In the genomic region with DNA sequence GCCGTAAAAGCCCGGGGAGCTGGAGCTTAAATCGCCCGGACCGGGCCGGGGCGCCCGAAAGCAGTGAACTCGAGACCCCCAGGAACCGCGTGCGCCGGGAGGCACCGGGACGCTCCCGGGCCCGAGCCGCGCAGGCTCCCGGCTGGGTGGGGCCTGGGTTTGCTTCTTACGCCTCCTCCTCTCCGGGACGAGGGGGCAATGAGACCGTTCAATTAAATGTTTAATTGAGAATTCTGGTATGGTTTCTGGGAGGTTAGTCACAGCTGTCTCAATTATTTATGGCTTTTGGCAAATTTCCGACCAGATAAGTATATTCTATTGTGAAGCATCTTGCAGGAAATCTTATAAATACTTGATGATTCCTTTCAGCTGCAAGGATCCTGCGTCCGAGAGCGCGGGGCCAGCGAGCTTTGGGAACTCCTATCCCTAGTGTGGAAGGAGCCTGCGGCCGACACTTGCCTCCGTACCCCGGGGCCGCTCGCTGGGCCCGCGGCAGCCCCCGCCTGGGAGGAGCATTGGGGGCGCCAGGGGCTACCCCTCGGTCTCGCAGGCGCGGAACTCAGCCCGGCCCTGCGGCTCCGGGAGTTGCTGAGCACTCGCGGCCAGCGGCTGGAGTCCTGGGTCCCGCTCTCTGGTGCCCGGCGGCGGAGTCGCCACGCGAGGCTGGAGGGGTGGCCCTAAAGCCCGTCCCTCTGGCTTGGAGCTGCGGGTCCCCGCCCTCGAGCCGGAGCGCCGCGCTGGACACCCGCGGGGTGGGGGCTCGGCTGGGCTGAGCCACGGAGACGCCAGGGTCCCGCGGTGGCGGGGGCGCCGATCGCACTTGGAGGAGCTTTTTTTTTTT, we compare ENCODE assay signal across 8 cellular contexts. TPM values are rescaled to one million over a fixed set of nuclear protein-coding genes. Genes with fewer than 3 reads are reported as not detected.
A peak's percentile ranks its signal among the peaks of the same experiment; 100 is the strongest.
DNase-seq lines count a peak whose midpoint lies in the region; ATAC-seq, FAIRE-seq and TF ChIP-seq lines count a peak whose summit lies in the region.

No MANE protein-coding gene starts in this region.

- H3K36me3 Mint-ChIP-seq in activated CD4-positive, alpha-beta T cell treated with anti-CD3 and anti-CD28 coated beads for 36 hours (ENCODE audit: low read depth): peaks cover 14% of the 10 kb centered on the region

- in situ Hi-C loops in GM12878 (cut with MboI): no loop called here

- H3K4me1 ChIP-seq in GM12878 (ENCODE audit: control insufficient read depth, insufficient read depth, low read length) (peaks cover 6% of the 10 kb centered on the region; the same call in 1 of the 2 replicates), left lung (peaks cover 15 to 38% of the 10 kb centered on the region in 2 donors), thymus (ENCODE audit: control insufficient read depth, insufficient read depth, low read length) (peaks cover 7% of the 10 kb centered on the region)

- POLR2A ChIA-PET in activated CD4-positive, alpha-beta T cell treated with anti-CD3 and anti-CD28 coated beads for 36 hours (lab: Charles Lee): interaction anchor here (0.8 kb wide), 1 partner anchor 11 kb away, joined by 3 read pairs; the partner anchor contains the start of gene ISL2
- POLR2A ChIA-PET in GM12878 (lab: Charles Lee): no interaction called here

- peak overlapping the region; percentile 35; the same call in 1 of the 2 replicates for H3K9ac ChIP-seq in GM12878 (ENCODE audit: control insufficient read depth, insufficient read depth, low read length)

- intact Hi-C loops in activated CD4-positive, alpha-beta T cell treated with anti-CD3 and anti-CD28 coated beads for 36 hours (cut with DNase I, micrococcal nuclease): loop anchor here in 1 of 2 experiments (1.0 kb wide), 1 partner anchor 12 kb away; no protein-coding TSS in a partner anchor
- intact Hi-C loops in GM12878 (cut with micrococcal nuclease; ENCODE audit: unreplicated experiment): loop anchor here (5.0 kb wide), 1 partner anchor 495 kb away; no protein-coding TSS in a partner anchor
- intact Hi-C loops in left lung (cut with DNase I): no loop called here

- H3K4me3 ChIP-seq in GM12878 (peak overlapping the region; percentile 68), left lung (peak overlapping the region; percentile 31 to 32), thymus (ENCODE audit: low read length) (peak overlapping the region; percentile 25)

- no peaks in the 10 kb centered on the region for H3K9me3 Mint-ChIP-seq in activated CD4-positive, alpha-beta T cell treated with anti-CD3 and anti-CD28 coated beads for 36 hours (ENCODE audit: low read depth)

- no TSS peak for BruUV-seq in GM12878 (replicated peaks; lab: Mats Ljungman, UMichigan)

- peak; percentile 11 for DNase-seq in activated CD4-positive, alpha-beta T cell treated with anti-CD3 and anti-CD28 coated beads for 36 hours
- no peak for DNase-seq in activated CD4-positive, alpha-beta T cell treated with anti-CD3 and anti-CD28 coated beads for 48 hours
- DNase-seq in GM12878 (ENCODE audit: low read depth, low spot score) (no peak), left lung (peak in 1 of 2 donors; percentile 79), H4 (ENCODE audit: low spot score) (no peak)

- H3K27ac Mint-ChIP-seq in activated CD4-positive, alpha-beta T cell treated with anti-CD3 and anti-CD28 coated beads for 36 hours: no peak overlapping the region

- no peak for FAIRE-seq in GM12878 (lab: Jason Lieb, UNC)

- peak overlapping the region; percentile 61 for H2AFZ ChIP-seq in GM12878 (ENCODE audit: control insufficient read depth, low read depth, low read length)

- H3K4me3 Mint-ChIP-seq in activated CD4-positive, alpha-beta T cell treated with anti-CD3 and anti-CD28 coated beads for 36 hours: no peak overlapping the region

- RAD21 ChIA-PET in GM12878 (lab: Charles Lee; ENCODE audit: unreplicated experiment): no interaction called here

- H3K36me3 ChIP-seq in GM12878 (ENCODE audit: control insufficient read depth in 2 of 2, insufficient read depth in 2 of 2, low read length in 1 of 2) (no peaks in the 10 kb centered on the region), left lung (no peaks in the 10 kb centered on the region), thymus (ENCODE audit: control insufficient read depth, insufficient read depth) (no peaks in the 10 kb centered on the region)

- SMC1A ChIA-PET in GM12878 (lab: Charles Lee; ENCODE audit: uncharacterized antibody, unreplicated experiment): no interaction called here

- H3K79me2 ChIP-seq in GM12878 (ENCODE audit: control insufficient read depth, insufficient read depth, low read length): no peaks in the 10 kb centered on the region

- no peak for TF ChIP-seq EP300 in GM12878 (IDR thresholded peaks at IDR 0.05; ENCODE audit: borderline replicate concordance in 1 of 2, control insufficient read depth in 1 of 2, low read depth in 2 of 2, low read length in 2 of 2)

- peaks cover 12% of the 10 kb centered on the region for H3K4me1 Mint-ChIP-seq in activated CD4-positive, alpha-beta T cell treated with anti-CD3 and anti-CD28 coated beads for 36 hours

- no peak for TF ChIP-seq CTCF in GM12878 (IDR thresholded peaks at IDR 0.05 in 2 of 3, conservative IDR thresholded peaks at IDR 0.05 in 1 of 3; ENCODE audit: control insufficient read depth in 2 of 3, extremely low read depth in 1 of 3, insufficient read depth in 1 of 3, low read depth in 3 of 3, low read length in 3 of 3)
- TF ChIP-seq CTCF in left lung (IDR thresholded peaks at IDR 0.05): no peak

- H3K27me3 ChIP-seq in GM12878 (replicated peaks in 1 of 2; ENCODE audit: control insufficient read depth in 2 of 2, insufficient read depth in 2 of 2, low read length in 1 of 2) (peaks cover 10 to 29% of the 10 kb centered on the region in 2 experiments), left lung (peaks cover 66 to 74% of the 10 kb centered on the region in 2 donors), thymus (ENCODE audit: control insufficient read depth, insufficient read depth) (peaks cover 54% of the 10 kb centered on the region)

- H3K4me2 ChIP-seq in GM12878 (ENCODE audit: control insufficient read depth, insufficient read depth): peak overlapping the region; percentile 100

- TF ChIP-seq RAD21 in GM12878 (IDR thresholded peaks at IDR 0.05; ENCODE audit: insufficient read depth, low read depth, low read length): no peak

- 41% methylated on average over 67 of the region's 76 CpGs for WGBS in GM12878 (ENCODE audit: insufficient coverage, insufficient replicate concordance, low lambda C conversion rate, missing lambda C conversion rate)
- 6% methylated on average over 76 of the region's 76 CpGs for WGBS in thymus

- H3K27ac ChIP-seq in GM12878 (ENCODE audit: control insufficient read depth, insufficient read depth): no peak overlapping the region
- H3K27ac ChIP-seq in left lung: no peak overlapping the region
- H3K27ac ChIP-seq in thymus (ENCODE audit: low read depth): no peak overlapping the region

- CTCF ChIA-PET in activated CD4-positive, alpha-beta T cell treated with anti-CD3 and anti-CD28 coated beads for 36 hours (lab: Charles Lee): interaction anchor here (0.7 to 0.9 kb wide), 3 partner anchors 35 to 153 kb away, joined by 3 to 4 read pairs (median 3); no protein-coding TSS in a partner anchor
- CTCF ChIA-PET in GM12878 (lab: Yijun Ruan, JAX): interaction anchor here (1.4 kb wide), 1 partner anchor 155 kb away, joined by 3 read pairs; no protein-coding TSS in a partner anchor

- no peak for TF ChIP-seq POLR2A in GM12878 (IDR thresholded peaks at IDR 0.05; ENCODE audit: low read depth, low read length)

- no peaks in the 10 kb centered on the region for H4K20me1 ChIP-seq in GM12878 (ENCODE audit: control insufficient read depth, insufficient read depth)

- H3K27me3 Mint-ChIP-seq in activated CD4-positive, alpha-beta T cell treated with anti-CD3 and anti-CD28 coated beads for 36 hours: peaks cover 43% of the 10 kb centered on the region

- H3K9me3 ChIP-seq in GM12878 (replicated peaks; ENCODE audit: control insufficient read depth, insufficient read depth, low read length) (no peaks in the 10 kb centered on the region; the same call in 2 of the 3 replicates), left lung (no peaks in the 10 kb centered on the region), thymus (ENCODE audit: control insufficient read depth) (peaks cover 3% of the 10 kb centered on the region)

- peak; percentile 17 for ATAC-seq in activated CD4-positive, alpha-beta T cell treated with anti-CD3 and anti-CD28 coated beads for 36 hours
- ATAC-seq in GM12878 (peak; percentile 33; the same call in 2 of the 3 replicates), left lung (peak; percentile 45), HG03521 (IDR thresholded peaks at IDR 0.05; ENCODE audit: unreplicated experiment) (no peak), HG02885 (IDR thresholded peaks at IDR 0.05; ENCODE audit: poor library complexity, unreplicated experiment) (no peak)

RNA-seq across cellular contexts. Expression of gene ISL2, which starts 10.3 kb away (rescaled TPM):
- under 1 TPM in 1 of 2 experiments, not detected in 1; 0.25 TPM for total RNA-seq in activated CD4-positive, alpha-beta T cell treated with anti-CD3 and anti-CD28 coated beads for 36 hours
- total RNA-seq in GM12878 (2013; cell fraction: nucleolus; rRNA removed): 0.29 TPM in 1 of 2 replicates, not detected in the other
- 0.11 TPM in 1 of 2 replicates, not detected in the other for total RNA-seq in GM12878 (2014; rRNA removed)
- total RNA-seq in GM12878 (2014; rRNA removed; fragmentation: Illumina TruSeq; extraction: Trizol): not detected in 2 replicates
- 0.26 TPM in 1 of 2 replicates, not detected in the other for total RNA-seq in GM12878 (2021)
- 0.91 TPM for polyA plus RNA-seq in GM12878 (2011; ENCODE audit: low read depth)
- 0.06 and 0.08 TPM in 2 replicates for polyA plus RNA-seq in GM12878 (2011; rRNA removed)
- polyA plus RNA-seq in GM12878 (2011; cell fraction: cytosol; rRNA removed): 0.18 and 0.30 TPM in 2 replicates
- polyA plus RNA-seq in GM12878 (2011; cell fraction: nucleus; rRNA removed): 1.6 and 1.7 TPM in 2 replicates
- polyA plus RNA-seq in GM12878 (2012): 1.4 and 2.3 TPM in 2 replicates
- polyA plus RNA-seq in GM12878 (2014; fragmentation: Illumina TruSeq; extraction: Trizol): not detected in 2 replicates
- not detected for polyA plus RNA-seq in GM12878 (2014; fragmentation: Nextera tagmentation; extraction: Ambion mirVana)
- polyA plus RNA-seq in GM12878 (2014; rRNA removed): 0.05 TPM in 1 of 2 replicates, not detected in the other
- polyA plus RNA-seq in GM12878 (2016; fragmentation: Nextera tagmentation; extraction: Ambion mirVana): not detected
- 0.15 TPM in 1 of 2 replicates, not detected in the other for polyA minus RNA-seq in GM12878 (2011; rRNA and poly(A)+ RNA removed)
- 1.7 TPM in 1 of 2 replicates, not detected in the other for polyA minus RNA-seq in GM12878 (2011; cell fraction: cytosol; rRNA and poly(A)+ RNA removed)
- polyA minus RNA-seq in GM12878 (2011; cell fraction: nucleus; rRNA and poly(A)+ RNA removed): not detected in 2 replicates
- total RNA-seq in left lung: under 1 TPM; 0.17 to 0.39 TPM
- 0.23 TPM for polyA plus RNA-seq in thymus
- total RNA-seq in H4 (2014; rRNA removed; shearing (Covaris generic)): 2.3 and 4.2 TPM in 2 replicates

RNA-seq across cellular contexts. Expression of gene ETFA, which starts 35.6 kb away (rescaled TPM):
- 100 to 1,000 TPM; 100 to 136 TPM for total RNA-seq in activated CD4-positive, alpha-beta T cell treated with anti-CD3 and anti-CD28 coated beads for 36 hours
- total RNA-seq in GM12878 (2013; cell fraction: nucleolus; rRNA removed): 212 and 216 TPM in 2 replicates
- total RNA-seq in GM12878 (2014; rRNA removed): 129 and 135 TPM in 2 replicates
- 156 and 159 TPM in 2 replicates for total RNA-seq in GM12878 (2014; rRNA removed; fragmentation: Illumina TruSeq; extraction: Trizol)
- total RNA-seq in GM12878 (2021): 149 and 172 TPM in 2 replicates
- polyA plus RNA-seq in GM12878 (2011; ENCODE audit: low read depth): 156 TPM
- polyA plus RNA-seq in GM12878 (2011; rRNA removed): 331 and 404 TPM in 2 replicates
- polyA plus RNA-seq in GM12878 (2011; cell fraction: cytosol; rRNA removed): 181 and 197 TPM in 2 replicates
- 100 and 118 TPM in 2 replicates for polyA plus RNA-seq in GM12878 (2011; cell fraction: nucleus; rRNA removed)
- 172 and 177 TPM in 2 replicates for polyA plus RNA-seq in GM12878 (2012)
- polyA plus RNA-seq in GM12878 (2014; fragmentation: Illumina TruSeq; extraction: Trizol): 166 and 192 TPM in 2 replicates
- polyA plus RNA-seq in GM12878 (2014; fragmentation: Nextera tagmentation; extraction: Ambion mirVana): 100 to 1,000 TPM; 114 to 124 TPM
- 136 and 148 TPM in 2 replicates for polyA plus RNA-seq in GM12878 (2014; rRNA removed)
- polyA plus RNA-seq in GM12878 (2016; fragmentation: Nextera tagmentation; extraction: Ambion mirVana): 100 to 1,000 TPM; 290 to 320 TPM
- 154 and 211 TPM in 2 replicates for polyA minus RNA-seq in GM12878 (2011; rRNA and poly(A)+ RNA removed)
- polyA minus RNA-seq in GM12878 (2011; cell fraction: cytosol; rRNA and poly(A)+ RNA removed): 45.7 and 54.7 TPM in 2 replicates
- polyA minus RNA-seq in GM12878 (2011; cell fraction: nucleus; rRNA and poly(A)+ RNA removed): 43.0 and 54.1 TPM in 2 replicates
- total RNA-seq in left lung: 100 to 1,000 TPM; 102 to 110 TPM
- polyA plus RNA-seq in thymus: 83.5 TPM
- total RNA-seq in H4 (2014; rRNA removed; shearing (Covaris generic)): 169 and 208 TPM in 2 replicates

Comparison
In these comparisons a context has a peak if more than half of its experiments do, and no peak if none do; other contexts are left out.
1. ATAC-seq: peak in activated CD4-positive, alpha-beta T cell treated with anti-CD3 and anti-CD28 coated beads for 36 hours (single experiment), GM12878 (single experiment) and left lung (single experiment); none in HG03521 (single experiment) and HG02885 (single experiment).
2. Peak in every context shown above with its lines, with median percentiles within 50 percentile points of each other: H3K4me3 ChIP-seq.